Comparison of ENCODE assay signal across 1 cellular context in the genomic region with DNA sequence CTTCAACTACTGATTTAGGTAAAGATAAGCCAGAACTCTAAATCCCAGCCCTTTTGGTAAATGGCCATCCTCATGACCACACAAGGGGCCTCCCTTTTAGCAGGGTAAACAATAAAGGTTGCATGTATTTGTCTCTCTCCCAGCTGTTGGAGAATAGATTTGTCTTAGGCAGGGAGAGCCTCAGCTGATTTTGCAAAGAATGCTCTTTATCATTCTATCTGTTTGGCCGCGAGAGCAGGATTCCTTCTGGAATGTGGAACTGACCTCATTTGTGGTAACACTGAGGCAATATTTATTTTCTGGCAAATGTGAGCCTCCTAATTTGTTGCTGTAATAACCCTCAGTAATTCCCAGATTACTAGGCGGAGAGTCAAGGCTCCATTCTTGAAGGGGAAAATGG.
TF ChIP-seq lines count a peak whose summit lies in the region.

No MANE protein-coding gene starts in this region.

TF ChIP-seq in SK-N-SH, 30 proteins besides CTCF, POLR2A, EP300 and RAD21 (continued from another document):
- TF ChIP-seq, protein P1, sequence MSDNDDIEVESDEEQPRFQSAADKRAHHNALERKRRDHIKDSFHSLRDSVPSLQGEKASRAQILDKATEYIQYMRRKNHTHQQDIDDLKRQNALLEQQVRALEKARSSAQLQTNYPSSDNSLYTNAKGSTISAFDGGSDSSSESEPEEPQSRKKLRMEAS (IDR thresholded peaks at IDR 0.05; ENCODE audit: low read depth) = no peak
- TF ChIP-seq MEF2A (IDR thresholded peaks at IDR 0.05; ENCODE audit: borderline replicate concordance, low read depth) = no peak
- TF ChIP-seq FOXJ3 (CRISPR knock-in tag; IDR thresholded peaks at IDR 0.05) = no peak
- TF ChIP-seq JUND (IDR thresholded peaks at IDR 0.05) = no peak
- no peak for TF ChIP-seq GABPA (IDR thresholded peaks at IDR 0.05; ENCODE audit: low read depth)
